ENCODE assay signal across 18 cellular contexts in genomic region chr4:93203708-93204107, GRCh38.
DNase-seq lines count a peak whose midpoint lies in the region; ATAC-seq and TF ChIP-seq lines count a peak whose summit lies in the region.
"Had no signal": no experiment of that assay in that cellular context is flagged by ENCODE, and none has a peak within 500 bp of the region (broad histone marks: within the 10 kb centered on the region; RNA-seq: fewer than 3 reads in every experiment).

No MANE protein-coding gene starts in this region.

- POLR2A ChIA-PET in IMR-90 (lab: Charles Lee; ENCODE audit: unreplicated experiment): no interaction called here
- POLR2A ChIA-PET in WTC11 (lab: Charles Lee): no interaction called here

- H3K4me1 Mint-ChIP-seq in WTC11: peaks cover 21% of the 10 kb centered on the region

- intact Hi-C loops in IMR-90 (cut with micrococcal nuclease): no loop called here

- no peak overlapping the region for H2BK20ac ChIP-seq in IMR-90 (ENCODE audit: low read depth, low read length)

- no peak overlapping the region for H2BK5ac ChIP-seq in IMR-90 (ENCODE audit: low read depth, low read length, poor library complexity, severe bottlenecking)

- H4K20me1 ChIP-seq in IMR-90 (ENCODE audit: insufficient read depth, low read length): no peaks in the 10 kb centered on the region

- no peak for TF ChIP-seq POLR2A in IMR-90 (IDR thresholded peaks at IDR 0.05; ENCODE audit: low read depth, low read length)

- H3K4me2 ChIP-seq in IMR-90 (ENCODE audit: low read depth, low read length): no peak overlapping the region

- no peak overlapping the region for H3K9ac ChIP-seq in IMR-90 (ENCODE audit: low read depth, low read length)

- TF ChIP-seq RAD21 in IMR-90 (IDR thresholded peaks at IDR 0.05; ENCODE audit: low read length): no peak

- H3K9me1 ChIP-seq in IMR-90 (ENCODE audit: insufficient read depth, low read length): no peaks in the 10 kb centered on the region; the same call in 1 of the 2 replicates

- H3K4me1 ChIP-seq in IMR-90 (ENCODE audit: control insufficient read depth, insufficient read depth, low read length): no peaks in the 10 kb centered on the region
- H3K4me1 ChIP-seq: lower lobe of right lung, thyroid gland had no signal

- WGBS in IMR-90 (ENCODE audit: extremely low coverage in 2 of 2, insufficient read length in 1 of 2), 2 experiments: no CpG with 5 or more reads among the region's 4 CpGs

- no peaks in the 10 kb centered on the region for H3K79me1 ChIP-seq in IMR-90 (ENCODE audit: low read depth in 1 of 2, low read length in 2 of 2)

- no peak overlapping the region for H4K91ac ChIP-seq in IMR-90 (ENCODE audit: insufficient read depth, low read depth, low read length)

- no peak overlapping the region for H3K27ac Mint-ChIP-seq in WTC11
- H3K27ac Mint-ChIP-seq: activated CD4-positive, alpha-beta memory T cell treated with anti-CD3 and anti-CD28 coated beads for 36 hours; nephron had no signal

- no peak overlapping the region for H3K56ac ChIP-seq in IMR-90 (ENCODE audit: extremely low read depth, insufficient read depth, low read length)

- no peak overlapping the region for H3K23ac ChIP-seq in IMR-90 (ENCODE audit: low read depth, low read length)

- peak; percentile 39 for ATAC-seq in GM18870 (IDR thresholded peaks at IDR 0.05; ENCODE audit: unreplicated experiment)
- no peak for ATAC-seq in IMR-90 (ENCODE audit: low read depth)
- ATAC-seq in WTC11: peak; percentile 82
- ATAC-seq in HG03565 (IDR thresholded peaks at IDR 0.05; ENCODE audit: unreplicated experiment): no peak
- no peak for ATAC-seq in HG03139 (IDR thresholded peaks at IDR 0.05; ENCODE audit: unreplicated experiment)
- ATAC-seq: esophagus mucosa, lower lobe of right lung had no signal

- no peaks in the 10 kb centered on the region for H3K36me3 ChIP-seq in IMR-90 (ENCODE audit: control insufficient read depth, insufficient read depth, low read length)
- H3K36me3 ChIP-seq: lower lobe of right lung, thyroid gland had no signal

- no TSS peak for BruUV-seq in IMR-90 (replicated peaks; lab: Mats Ljungman, UMichigan)

- DNase-seq in IMR-90 (peak; percentile 12), WTC11 (ENCODE audit: low spot score) (no peak), left kidney (ENCODE audit: low read depth, low spot score) (peak; percentile 15), NCI-H1048 (lab: John Stamatoyannopoulos, UW) (no peak)
- DNase-seq: activated CD4-positive, alpha-beta memory T cell treated with anti-CD3 and anti-CD28 coated beads for 36 hours; amygdala; C1 segment of cervical spinal cord; lower lobe of right lung; NCI-H2029; NCI-H774; SHP77 treated with DMSO at 0.1 percent for 48 hours; stimulated activated CD4-positive, alpha-beta T cell treated with anti-CD3 and anti-CD28 coated beads, Interleukin-1b, Interleukin-23, amount 100 ng/mL, for 48 hours; thyroid gland had no signal

- no peak for TF ChIP-seq CTCF in IMR-90 (conservative IDR thresholded peaks at IDR 0.05; ENCODE audit: low read depth, low read length)
- no peak for TF ChIP-seq CTCF in WTC11 (IDR thresholded peaks at IDR 0.05)

- H2BK120ac ChIP-seq in IMR-90 (ENCODE audit: low read depth, low read length): no peak overlapping the region

- no peak overlapping the region for H3K18ac ChIP-seq in IMR-90 (ENCODE audit: low read depth, low read length)

- no peak overlapping the region for H2AK5ac ChIP-seq in IMR-90 (ENCODE audit: low read depth, low read length)

- peak overlapping the region; percentile 72 for H2AFZ ChIP-seq in IMR-90 (replicated peaks; ENCODE audit: low read length, poor library complexity)

- no peak overlapping the region for H3K27ac ChIP-seq in IMR-90 (ENCODE audit: insufficient read depth, low read length)
- H3K27ac ChIP-seq: lower lobe of right lung, thyroid gland had no signal

- H3K9me3 Mint-ChIP-seq in WTC11: peaks cover 4% of the 10 kb centered on the region; the same call in 1 of the 2 replicates
- H3K9me3 Mint-ChIP-seq: activated CD4-positive, alpha-beta memory T cell treated with anti-CD3 and anti-CD28 coated beads for 36 hours; nephron had no signal

- no peak overlapping the region for H3K4me3 ChIP-seq in IMR-90 (ENCODE audit: insufficient read depth, low read depth, low read length)
- H3K4me3 ChIP-seq: lower lobe of right lung, thyroid gland had no signal

- no peaks in the 10 kb centered on the region for H3K36me3 Mint-ChIP-seq in WTC11
- H3K36me3 Mint-ChIP-seq: activated CD4-positive, alpha-beta memory T cell treated with anti-CD3 and anti-CD28 coated beads for 36 hours had no signal

- H4K8ac ChIP-seq in IMR-90 (ENCODE audit: low read depth in 2 of 2, low read length in 2 of 2): no peak overlapping the region

- in situ Hi-C loops in IMR-90 (cut with MboI; ENCODE audit: low sequenced_read_pairs): no loop called here

- no peak overlapping the region for H2AK9ac ChIP-seq in IMR-90 (replicated peaks; ENCODE audit: low read depth, low read length, poor library complexity)

- no peaks in the 10 kb centered on the region for H3K27me3 Mint-ChIP-seq in WTC11 (ENCODE audit: low read depth)
- H3K27me3 Mint-ChIP-seq: activated CD4-positive, alpha-beta memory T cell treated with anti-CD3 and anti-CD28 coated beads for 36 hours had no signal

- no peak overlapping the region for H3K4ac ChIP-seq in IMR-90 (ENCODE audit: low read depth, low read length)

- dilution Hi-C loops in IMR-90 (cut with HindIII; ENCODE audit: low sequenced_read_pairs, unreplicated experiment): no loop called here

- CTCF ChIA-PET in IMR-90 (lab: Yijun Ruan, JAX) (no interaction called here), WTC11 (lab: Charles Lee) (no interaction called here)

- no peaks in the 10 kb centered on the region for H3K27me3 ChIP-seq in IMR-90 (ENCODE audit: control insufficient read depth, insufficient read depth, low read length)
- H3K27me3 ChIP-seq: thyroid gland had no signal

- no peak overlapping the region for H2BK15ac ChIP-seq in IMR-90 (ENCODE audit: low read depth, low read length)

- no peak overlapping the region for H3K14ac ChIP-seq in IMR-90 (replicated peaks; ENCODE audit: low read depth, low read length)

- no peaks in the 10 kb centered on the region for H3K9me3 ChIP-seq in IMR-90 (ENCODE audit: control insufficient read depth, insufficient read depth, low read length)
- H3K9me3 ChIP-seq: lower lobe of right lung, thyroid gland had no signal

- H4K5ac ChIP-seq in IMR-90 (ENCODE audit: low read depth, low read length): no peak overlapping the region

- no peak overlapping the region for H3K4me3 Mint-ChIP-seq in WTC11
- H3K4me3 Mint-ChIP-seq: activated CD4-positive, alpha-beta memory T cell treated with anti-CD3 and anti-CD28 coated beads for 36 hours; nephron had no signal

TF ChIP-seq in IMR-90, 13 proteins besides CTCF, POLR2A, EP300 and RAD21:
- no peak for TF ChIP-seq MAZ (IDR thresholded peaks at IDR 0.05; ENCODE audit: borderline replicate concordance, low read depth, low read length)
- no peak for TF ChIP-seq ELK1 (IDR thresholded peaks at IDR 0.05; ENCODE audit: borderline replicate concordance, low read depth, low read length)
- no peak for TF ChIP-seq BHLHE40 (IDR thresholded peaks at IDR 0.05; ENCODE audit: low read depth, low read length)
- TF ChIP-seq CEBPB (IDR thresholded peaks at IDR 0.05; ENCODE audit: low read depth, low read length): no peak
- peak; percentile 32; the same call in 1 of the 2 replicates for TF ChIP-seq USF2 (IDR thresholded peaks at IDR 0.05; ENCODE audit: low read depth, low read length)
- no peak for TF ChIP-seq MAFK (IDR thresholded peaks at IDR 0.05; ENCODE audit: low read depth, low read length)
TF ChIP-seq in IMR-90: peak in this region for 1.

TF ChIP-seq in WTC11, 78 proteins besides CTCF, POLR2A, EP300 and RAD21 (continues in another document):
- TF ChIP-seq MYBL2 (CRISPR knock-in tag; IDR thresholded peaks at IDR 0.05) (0 out of 2 replicates have a peak, but pooled peaks have one; percentile 29), EMX1 (CRISPR knock-in tag; IDR thresholded peaks at IDR 0.05) (no peak), PRDM15 (CRISPR knock-in tag; IDR thresholded peaks at IDR 0.05) (no peak), USF2 (CRISPR knock-in tag; IDR thresholded peaks at IDR 0.05) (peak; percentile 94), MAX (CRISPR knock-in tag; IDR thresholded peaks at IDR 0.05) (0 out of 2 replicates have a peak, but pooled peaks have one; percentile 41), SP1 (CRISPR knock-in tag; conservative IDR thresholded peaks at IDR 0.05) (no peak), NFYB (CRISPR knock-in tag; conservative IDR thresholded peaks at IDR 0.05; ENCODE audit: low read depth) (peak; percentile 59)

Comparison
In these comparisons a context has a peak if more than half of its experiments do, and no peak if none do; other contexts are left out.
1. ATAC-seq: peak in GM18870 (single experiment) and WTC11 (single experiment); none in IMR-90 (single experiment), HG03565 (single experiment) and HG03139 (single experiment).
2. DNase-seq: peak in IMR-90 (single experiment) and left kidney (single experiment); none in WTC11 (single experiment) and NCI-H1048 (single experiment).